In the genomic region with DNA sequence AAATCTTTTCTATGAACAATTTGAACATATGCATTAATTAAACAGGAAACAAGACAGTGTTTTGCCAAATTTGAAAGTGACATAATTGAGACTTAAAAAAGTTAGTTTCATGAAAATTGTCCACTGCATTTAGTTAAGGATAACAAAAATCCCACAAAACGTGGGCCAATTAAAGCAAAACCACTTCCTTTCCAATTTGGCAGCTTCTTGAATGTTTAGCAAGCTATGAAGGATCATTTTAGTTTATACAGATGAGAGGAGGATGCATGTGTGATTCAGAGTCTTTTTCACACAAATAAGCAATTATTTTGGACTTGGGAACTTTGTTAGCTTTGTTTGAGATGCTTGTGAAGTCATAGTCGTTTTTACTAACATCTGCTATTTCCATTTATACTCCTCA, we compare ENCODE assay signal across 15 cellular contexts.
"Had no signal": no experiment of that assay in that cellular context is flagged by ENCODE, and none has a peak within 500 bp of the region (broad histone marks: within the 10 kb centered on the region; RNA-seq: fewer than 3 reads in every experiment).

No MANE protein-coding gene starts in this region.

- H3K27ac ChIP-seq: cardiac muscle cell, uterus had no signal

- H3K27me3 ChIP-seq: cardiac muscle cell, tibial nerve, uterus had no signal

- H3K9me3 ChIP-seq: tibial nerve, uterus had no signal

- DNase-seq: activated B cell treated with CpG ODN at 0.5 μM for 24 hours; activated CD4-positive, alpha-beta memory T cell treated with anti-CD3 and anti-CD28 coated beads for 36 hours; activated CD4-positive, alpha-beta T cell treated with anti-CD3 and anti-CD28 coated beads for 4 hours; activated T-cell treated with anti-CD3 and anti-CD28 coated beads for 4 hours; dermis blood vessel endothelial cell; effector memory CD8-positive, alpha-beta T cell; glutamatergic neuron; islet precursor cell; occipital lobe; stimulated activated CD4-positive, alpha-beta T cell treated with anti-CD3 and anti-CD28 coated beads, Interleukin-2, amount 100 ng/mL, for 24 hours; stimulated activated naive CD4-positive, alpha-beta T cell treated with Interleukin-2 at 50 U/mL for 16 hours; uterus had no signal

- H3K4me1 ChIP-seq: tibial nerve, uterus had no signal

- H3K4me3 ChIP-seq: cardiac muscle cell, lung, tibial nerve, uterus had no signal

- ATAC-seq: effector memory CD8-positive, alpha-beta T cell had no signal

- H3K36me3 ChIP-seq: cardiac muscle cell, tibial nerve, uterus had no signal
